Comparison of ENCODE assay signal across 9 cellular contexts in genomic region chr2:1625281-1626001, GRCh38.
DNase-seq lines count a peak whose midpoint lies in the region; ATAC-seq and TF ChIP-seq lines count a peak whose summit lies in the region.
"Had no signal": no experiment of that assay in that cellular context is flagged by ENCODE, and none has a peak within 500 bp of the region (broad histone marks: within the 10 kb centered on the region; RNA-seq: fewer than 3 reads in every experiment).

No MANE protein-coding gene starts in this region.

- in situ Hi-C loops in HAP-1 (cut with MboI; ENCODE audit: low sequenced_read_pairs) = no loop called here

- H3K9me3 ChIP-seq in smooth muscle cell (replicated peaks; ENCODE audit: low read depth) = no peaks in the 10 kb centered on the region
- no peaks in the 10 kb centered on the region for H3K9me3 ChIP-seq in HAP-1

- H3K27me3 ChIP-seq in smooth muscle cell (ENCODE audit: low read depth) (no peaks in the 10 kb centered on the region), HAP-1 (ENCODE audit: low read depth) (no peaks in the 10 kb centered on the region)

- no peak overlapping the region for H3K9ac ChIP-seq in smooth muscle cell (ENCODE audit: low read depth)

- H2AFZ ChIP-seq in smooth muscle cell (ENCODE audit: low read depth) = no peak overlapping the region

- peak; percentile 80 for DNase-seq in HT1080 (ENCODE audit: low read depth)
- DNase-seq in astrocyte of the hippocampus (ENCODE audit: low read depth, low spot score) = peak; percentile 82
- peak; percentile 85 for DNase-seq in iPS-NIHi11 (ENCODE audit: low spot score)
- DNase-seq in smooth muscle cell (lab: John Stamatoyannopoulos, UW; ENCODE audit: unreplicated experiment) = no peak
- DNase-seq in erythroblast (lab: John Stamatoyannopoulos, UW) = no peak
- DNase-seq in HAP-1 (ENCODE audit: low spot score in 2 of 2) = no peak
- DNase-seq: MM.1S had no signal

- H3K36me3 ChIP-seq in smooth muscle cell (ENCODE audit: low read depth) (peaks cover 8% of the 10 kb centered on the region), HAP-1 (replicated peaks) (no peaks in the 10 kb centered on the region)

- H3F3A ChIP-seq in smooth muscle cell (ENCODE audit: low read depth) = peaks cover 12% of the 10 kb centered on the region

- peak overlapping the region; percentile 30 for H3K27ac ChIP-seq in smooth muscle cell (ENCODE audit: low read depth)

- peaks cover 21% of the 10 kb centered on the region for H3K4me1 ChIP-seq in smooth muscle cell (ENCODE audit: low read depth)
- H3K4me1 ChIP-seq in HAP-1 = no peaks in the 10 kb centered on the region

- 18% methylated on average over 20 of the region's 20 CpGs for WGBS in smooth muscle cell (ENCODE audit: low lambda C conversion rate)

- H3K79me2 ChIP-seq in smooth muscle cell (ENCODE audit: low read depth) = no peaks in the 10 kb centered on the region

- no peak overlapping the region for H3K4me3 ChIP-seq in smooth muscle cell
- H3K4me3 ChIP-seq in HAP-1 = no peak overlapping the region

- H4K20me1 ChIP-seq in smooth muscle cell (ENCODE audit: low read depth) = no peaks in the 10 kb centered on the region

- H3K4me2 ChIP-seq in smooth muscle cell = peak overlapping the region; percentile 63

- TF ChIP-seq POLR2A in erythroblast (IDR thresholded peaks at IDR 0.05; ENCODE audit: low read length) = no peak

- no peak for TF ChIP-seq CTCF in smooth muscle cell (IDR thresholded peaks at IDR 0.05; ENCODE audit: borderline replicate concordance, insufficient read depth, poor library complexity, severe bottlenecking)

- ATAC-seq in HG02840 (IDR thresholded peaks at IDR 0.05; ENCODE audit: low FRiP score, unreplicated experiment) = no peak
- ATAC-seq in HG02623 (IDR thresholded peaks at IDR 0.05; ENCODE audit: unreplicated experiment) = no peak

Comparison
In these comparisons a context has a peak if more than half of its experiments do, and no peak if none do; other contexts are left out.
1. DNase-seq: peak in HT1080 (single experiment), astrocyte of the hippocampus (single experiment) and iPS-NIHi11 (single experiment); none in smooth muscle cell (single experiment), erythroblast (0 of 2) and HAP-1 (0 of 2).